ENCODE assay signal across 33 cellular contexts in the genomic region with DNA sequence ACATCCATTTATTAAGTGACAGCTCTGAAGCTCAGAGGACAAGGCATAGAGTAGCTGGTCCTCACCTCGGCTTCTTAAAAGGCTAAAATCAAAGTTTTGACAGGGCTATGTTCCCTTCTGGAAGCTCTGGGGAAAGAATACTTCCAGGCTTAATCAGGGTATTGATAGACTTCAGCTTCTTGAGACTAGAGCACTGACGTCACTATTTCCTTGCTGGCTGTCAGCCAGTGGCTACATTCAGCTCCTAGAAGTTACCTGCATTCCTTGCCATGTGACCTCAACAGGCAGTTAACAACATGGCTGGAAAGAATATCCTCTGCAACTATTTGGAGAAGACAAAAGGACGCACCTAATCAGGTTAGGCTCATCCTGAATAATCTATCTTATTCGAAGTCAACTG.
"Had no signal": no experiment of that assay in that cellular context is flagged by ENCODE, and none has a peak within 500 bp of the region (broad histone marks: within the 10 kb centered on the region; RNA-seq: fewer than 3 reads in every experiment).

No MANE protein-coding gene starts in this region.

- H3K27ac ChIP-seq: PC-9, RWPE1, WERI-Rb-1 had no signal

- H3K4me2 ChIP-seq: PC-9 had no signal

- DNase-seq: activated CD4-positive, alpha-beta memory T cell treated with anti-CD3 and anti-CD28 coated beads, Interleukin-2, amount 10 ng/mL, durations not matched to agents 7 days and 5 days; activated CD4-positive, alpha-beta T cell treated with anti-CD3 and anti-CD28 coated beads for 1 hour; activated CD4-positive, alpha-beta T cell treated with anti-CD3 and anti-CD28 coated beads for 48 hours; activated CD4-positive, CD25-positive, alpha-beta regulatory T cell; activated effector memory CD4-positive, alpha-beta T cell treated with anti-CD3 and anti-CD28 coated beads, Interleukin-2, amount 50 U/mL, for 16 hours; activated naive CD4-positive, alpha-beta T cell; activated naive CD4-positive, alpha-beta T cell treated with anti-CD3 and anti-CD28 coated beads, Interleukin-2, amount 50 U/mL, for 16 hours; activated naive CD8-positive, alpha-beta T cell treated with anti-CD3 and anti-CD28 coated beads for 36 hours; activated T-cell treated with anti-CD3 and anti-CD28 coated beads, Interleukin-2, amount 50 U/mL, for 1 hour; activated T-cell treated with anti-CD3 and anti-CD28 coated beads, Interleukin-2, amount 50 U/mL, for 72 hours; amniotic stem cell; aorta; Karpas-422; MG63; MV-4-11; NCI-H1092; NCI-H1436 treated with DMSO at 0.1 percent for 48 hours; NCI-H1694 treated with DMSO at 0.1 percent for 48 hours; NCI-H2029; NCI-H345; NCI-H524 treated with DMSO at 0.1 percent for 48 hours; PC-9; SIG-M5; SW 1271; T-helper 1 cell; T-helper 2 cell; T1000; WERI-Rb-1 had no signal

- H3K27me3 Mint-ChIP-seq: activated CD4-positive, alpha-beta memory T cell treated with anti-CD3 and anti-CD28 coated beads, Interleukin-2, amount 10 ng/mL, durations not matched to agents 7 days and 5 days; activated naive CD8-positive, alpha-beta T cell treated with anti-CD3 and anti-CD28 coated beads for 36 hours; activated T-helper 17 cell treated with anti-CD3 and anti-CD28 coated beads, Interleukin-2, amount 50 U/mL, for 72 hours had no signal

- H3K36me3 Mint-ChIP-seq: activated naive CD8-positive, alpha-beta T cell treated with anti-CD3 and anti-CD28 coated beads for 36 hours had no signal

- H2AFZ ChIP-seq: PC-9 had no signal

- H3K27me3 ChIP-seq: MG63 had no signal

- H3K4me3 Mint-ChIP-seq: activated CD4-positive, alpha-beta memory T cell treated with anti-CD3 and anti-CD28 coated beads, Interleukin-2, amount 10 ng/mL, durations not matched to agents 7 days and 5 days; activated naive CD8-positive, alpha-beta T cell treated with anti-CD3 and anti-CD28 coated beads for 36 hours; activated T-cell treated with anti-CD3 and anti-CD28 coated beads, Interleukin-2, amount 50 U/mL, for 72 hours; activated T-helper 17 cell treated with anti-CD3 and anti-CD28 coated beads, Interleukin-2, amount 50 U/mL, for 72 hours had no signal

- ATAC-seq: activated T-cell treated with anti-CD3 and anti-CD28 coated beads, Interleukin-2, amount 50 U/mL, for 72 hours; activated T-helper 17 cell treated with anti-CD3 and anti-CD28 coated beads, Interleukin-2, amount 50 U/mL, for 72 hours; Right ventricle myocardium inferior; SK-N-SH treated with all-trans-retinoic acid at 6 μM for 48 hours had no signal

- H3K4me3 ChIP-seq: MG63, PC-9 had no signal

- FAIRE-seq: RCC 7860 had no signal

- H3K36me3 ChIP-seq: MG63, WERI-Rb-1 had no signal

- H3K27ac Mint-ChIP-seq: activated CD4-positive, alpha-beta memory T cell treated with anti-CD3 and anti-CD28 coated beads, Interleukin-2, amount 10 ng/mL, durations not matched to agents 7 days and 5 days; activated naive CD8-positive, alpha-beta T cell treated with anti-CD3 and anti-CD28 coated beads for 36 hours; activated T-cell treated with anti-CD3 and anti-CD28 coated beads, Interleukin-2, amount 50 U/mL, for 72 hours; activated T-helper 17 cell treated with anti-CD3 and anti-CD28 coated beads, Interleukin-2, amount 50 U/mL, for 72 hours had no signal

- H3K9me3 ChIP-seq: MG63 had no signal

- H3K4me1 Mint-ChIP-seq: activated CD4-positive, alpha-beta memory T cell treated with anti-CD3 and anti-CD28 coated beads, Interleukin-2, amount 10 ng/mL, durations not matched to agents 7 days and 5 days; activated naive CD8-positive, alpha-beta T cell treated with anti-CD3 and anti-CD28 coated beads for 36 hours; activated T-helper 17 cell treated with anti-CD3 and anti-CD28 coated beads, Interleukin-2, amount 50 U/mL, for 72 hours had no signal
